In the genomic region with DNA sequence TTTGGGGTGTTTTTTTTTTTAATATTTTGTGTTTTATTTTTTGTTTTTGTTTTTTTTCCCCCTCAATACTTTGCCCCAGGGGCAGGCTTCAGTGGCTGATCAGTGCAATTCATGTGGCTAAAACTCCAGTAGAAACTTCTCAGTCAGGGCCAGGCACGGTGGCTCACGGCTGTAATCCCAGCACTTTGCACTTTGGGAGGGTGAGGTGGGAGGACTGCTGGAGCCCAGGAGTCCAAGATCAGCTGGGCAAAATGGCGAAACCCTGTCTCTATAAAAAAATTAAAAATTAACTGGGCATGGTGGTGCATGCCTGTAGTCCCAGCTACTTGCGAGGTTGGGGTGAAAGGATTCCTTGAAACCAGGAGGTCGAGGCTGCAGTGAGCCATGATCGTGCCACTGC, we compare ENCODE assay signal across 9 cellular contexts. TPM values are rescaled to one million over a fixed set of nuclear protein-coding genes. Genes with fewer than 3 reads are reported as not detected.
"Had no signal": no experiment of that assay in that cellular context is flagged by ENCODE, and none has a peak within 500 bp of the region (broad histone marks: within the 10 kb centered on the region; RNA-seq: fewer than 3 reads in every experiment).

No MANE protein-coding gene starts in this region.

- ATAC-seq: GM12878 had no signal

- H3K4me3 ChIP-seq: GM12878 had no signal

- FAIRE-seq: G401.6, GM12878, GM12891, GM12892, GM18507, GM19239 had no signal

- DNase-seq: GDM1, GF-D8 had no signal

RNA-seq across cellular contexts. Expression of gene ATP8A2, which starts 17.4 kb away (rescaled TPM):
- total RNA-seq: G401, GM12878 had no signal
